In genomic region chr17:40265337-40265736, GRCh38 we compare ENCODE assay signal across 1 cellular context.
TF ChIP-seq lines count a peak whose summit lies in the region.

No MANE protein-coding gene starts in this region.

TF ChIP-seq in K562, 482 proteins besides CTCF, POLR2A, EP300 and RAD21:
- TF ChIP-seq ZFP1 (CRISPR knock-in tag; IDR thresholded peaks at IDR 0.05) (no peak), ZNF217 (CRISPR knock-in tag; IDR thresholded peaks at IDR 0.05) (no peak), ZNF766 (CRISPR knock-in tag; conservative IDR thresholded peaks at IDR 0.05) (0 out of 2 replicates have a peak, but pooled peaks have one; percentile 19), CBFA2T3 (IDR thresholded peaks at IDR 0.05) (peak; percentile 52), GABPB1 (CRISPR knock-in tag; IDR thresholded peaks at IDR 0.05) (no peak), ZNF79 (CRISPR knock-in tag; IDR thresholded peaks at IDR 0.05; ENCODE audit: low read depth) (no peak), MTA1 (IDR thresholded peaks at IDR 0.05; ENCODE audit: borderline replicate concordance) (no peak), TFAP4 (CRISPR knock-in tag; IDR thresholded peaks at IDR 0.05; ENCODE audit: borderline replicate concordance) (peak; percentile 13; the same call in 1 of the 2 replicates), NCOR1 (IDR thresholded peaks at IDR 0.05) (peak; percentile 41; the same call in 1 of the 2 replicates), TCF3 (CRISPR knock-in tag; IDR thresholded peaks at IDR 0.05) (peak; percentile 46), JUNB (CRISPR knock-in tag; conservative IDR thresholded peaks at IDR 0.05) (no peak), ZFP91 (CRISPR knock-in tag; IDR thresholded peaks at IDR 0.05) (no peak), ZNF277 (CRISPR knock-in tag; IDR thresholded peaks at IDR 0.05; ENCODE audit: borderline replicate concordance) (no peak), DPF2 (IDR thresholded peaks at IDR 0.05) (peak; percentile 67), ZNF24 (IDR thresholded peaks at IDR 0.05) (no peak), KAT2B (IDR thresholded peaks at IDR 0.05; ENCODE audit: low read depth, low read length) (no peak), NRF1 (conservative IDR thresholded peaks at IDR 0.05 in 1 of 2, IDR thresholded peaks at IDR 0.05 in 1 of 2) (no peak), ZNF184 (CRISPR knock-in tag; IDR thresholded peaks at IDR 0.05) (no peak), TCF7 (IDR thresholded peaks at IDR 0.05; ENCODE audit: borderline replicate concordance) (no peak), HES1 (IDR thresholded peaks at IDR 0.05; ENCODE audit: low read depth) (no peak), KDM1A (IDR thresholded peaks at IDR 0.05) (no peak), CBFA2T2 (conservative IDR thresholded peaks at IDR 0.05) (0 out of 2 replicates have a peak, but pooled peaks have one; percentile 7), BMI1 (IDR thresholded peaks at IDR 0.05; ENCODE audit: low read length) (no peak), ZNF592 (IDR thresholded peaks at IDR 0.05) (no peak), TAL1 (IDR thresholded peaks at IDR 0.05) (peak; percentile 68), PHTF2 (CRISPR knock-in tag; IDR thresholded peaks at IDR 0.05) (no peak), CREB5 (CRISPR knock-in tag; IDR thresholded peaks at IDR 0.05) (no peak), CUX1 (CRISPR knock-in tag; IDR thresholded peaks at IDR 0.05) (no peak), SFPQ (IDR thresholded peaks at IDR 0.05; ENCODE audit: low read depth, low read length) (no peak), PHF20 (IDR thresholded peaks at IDR 0.05; ENCODE audit: partially characterized antibody) (no peak), HMGN3 (IDR thresholded peaks at IDR 0.05; ENCODE audit: borderline replicate concordance, extremely low read depth, insufficient read length, low read depth, low read length) (no peak), DACH1 (IDR thresholded peaks at IDR 0.05; ENCODE audit: partially characterized antibody) (peak; percentile 72), ZNF140 (CRISPR knock-in tag; IDR thresholded peaks at IDR 0.05) (no peak), CHD1 (IDR thresholded peaks at IDR 0.05; ENCODE audit: low read length) (no peak), E2F4 (CRISPR knock-in tag; IDR thresholded peaks at IDR 0.05; ENCODE audit: low read depth) (no peak), SIRT6 (IDR thresholded peaks at IDR 0.05; ENCODE audit: low read depth, low read length) (no peak), SMARCA5 (IDR thresholded peaks at IDR 0.05) (no peak), TAF9B (IDR thresholded peaks at IDR 0.05; ENCODE audit: partially characterized antibody) (peak; percentile 23), ZNF780A (CRISPR knock-in tag; IDR thresholded peaks at IDR 0.05) (no peak), FOXM1 (IDR thresholded peaks at IDR 0.05; ENCODE audit: low read depth) (0 out of 2 replicates have a peak, but pooled peaks have one; percentile 7), FOXM1 (CRISPR knock-in tag; IDR thresholded peaks at IDR 0.05; ENCODE audit: low read depth) (no peak), SMARCE1 (IDR thresholded peaks at IDR 0.05) (peak; percentile 20; the same call in 1 of the 2 replicates), ATF7 (IDR thresholded peaks at IDR 0.05) (no peak), SAFB (IDR thresholded peaks at IDR 0.05; ENCODE audit: borderline replicate concordance, low read depth, low read length) (no peak), ARID1B (IDR thresholded peaks at IDR 0.05) (peak; percentile 75), MTA2 (IDR thresholded peaks at IDR 0.05; ENCODE audit: low read depth) (0 out of 2 replicates have a peak, but pooled peaks have one; percentile 15), NCOA2 (IDR thresholded peaks at IDR 0.05; ENCODE audit: partially characterized antibody in 2 of 2) (no peak)
